ENCODE assay signal across 24 cellular contexts in genomic region chr20:58251348-58251978, GRCh38. TPM values are rescaled to one million over a fixed set of nuclear protein-coding genes. Genes with fewer than 3 reads are reported as not detected.
DNase-seq lines count a peak whose midpoint lies in the region; ATAC-seq, FAIRE-seq and TF ChIP-seq lines count a peak whose summit lies in the region.
"Had no signal": no experiment of that assay in that cellular context is flagged by ENCODE, and none has a peak within 500 bp of the region (broad histone marks: within the 10 kb centered on the region; RNA-seq: fewer than 3 reads in every experiment).

No MANE protein-coding gene starts in this region.

- peak overlapping the region; percentile 63 for H2BK120ac ChIP-seq in IMR-90 (ENCODE audit: low read depth, low read length)

- peaks cover 51% of the 10 kb centered on the region for H3K36me3 Mint-ChIP-seq in CD4-positive, alpha-beta T cell (ENCODE audit: low read depth)
- peaks cover 3 to 29% (median 25%) of the 10 kb centered on the region in 3 donors for H3K36me3 Mint-ChIP-seq in naive thymus-derived CD8-positive, alpha-beta T cell
- peaks cover 29% of the 10 kb centered on the region for H3K36me3 Mint-ChIP-seq in activated naive CD4-positive, alpha-beta T cell treated with anti-CD3 and anti-CD28 coated beads for 36 hours (ENCODE audit: low read depth)

- no peak overlapping the region for H3K14ac ChIP-seq in IMR-90 (replicated peaks; ENCODE audit: low read depth, low read length)

- no peak overlapping the region for H2AK9ac ChIP-seq in IMR-90 (replicated peaks; ENCODE audit: low read depth, low read length, poor library complexity)

- H3K4ac ChIP-seq in IMR-90 (ENCODE audit: low read depth, low read length): peak overlapping the region; percentile 9

- no peak overlapping the region for H3K56ac ChIP-seq in IMR-90 (ENCODE audit: extremely low read depth, insufficient read depth, low read length)

- H4K8ac ChIP-seq in IMR-90 (ENCODE audit: low read depth in 2 of 2, low read length in 2 of 2): peak overlapping the region in 1 of 2 experiments; percentile 38; a peak in 1 of 4 replicates

- no peak overlapping the region for H4K5ac ChIP-seq in IMR-90 (ENCODE audit: low read depth, low read length)

- TF ChIP-seq POLR2A in IMR-90 (IDR thresholded peaks at IDR 0.05; ENCODE audit: low read depth, low read length) (no peak), endothelial cell of umbilical vein (IDR thresholded peaks at IDR 0.05; ENCODE audit: low read depth, low read length) (no peak)

- dilution Hi-C loops in IMR-90 (cut with HindIII; ENCODE audit: low sequenced_read_pairs, unreplicated experiment): no loop called here
- dilution Hi-C loops in endothelial cell of umbilical vein (cut with MboI; ENCODE audit: extremely low pct_ligation_motif_present, low sequenced_read_pairs): no loop called here

- no peaks in the 10 kb centered on the region for H3K27me3 ChIP-seq in CD4-positive, alpha-beta T cell (ENCODE audit: control insufficient read depth, insufficient read depth, low read length)
- H3K27me3 ChIP-seq in IMR-90 (ENCODE audit: control insufficient read depth, insufficient read depth, low read length) (no peaks in the 10 kb centered on the region), endothelial cell of umbilical vein (ENCODE audit: control insufficient read depth in 2 of 2, insufficient read depth in 2 of 2, low read length in 2 of 2) (no peaks in the 10 kb centered on the region)
- H3K27me3 ChIP-seq: pancreas had no signal

- H3K79me2 ChIP-seq in endothelial cell of umbilical vein (ENCODE audit: control insufficient read depth, insufficient read depth, low read length): peaks cover 16% of the 10 kb centered on the region

- H2AK5ac ChIP-seq in IMR-90 (ENCODE audit: low read depth, low read length): peak overlapping the region; percentile 77

- TF ChIP-seq RAD21 in IMR-90 (IDR thresholded peaks at IDR 0.05; ENCODE audit: low read length): no peak

- POLR2A ChIA-PET in CD4-positive, alpha-beta T cell (lab: Charles Lee): no interaction called here
- POLR2A ChIA-PET in IMR-90 (lab: Charles Lee; ENCODE audit: unreplicated experiment): no interaction called here
- POLR2A ChIA-PET in endothelial cell of umbilical vein (lab: Charles Lee): no interaction called here
- POLR2A ChIA-PET in naive thymus-derived CD8-positive, alpha-beta T cell (lab: Charles Lee): no interaction called here

- TF ChIP-seq CTCF in CD4-positive, alpha-beta T cell (IDR thresholded peaks at IDR 0.05): no peak
- no peak for TF ChIP-seq CTCF in IMR-90 (conservative IDR thresholded peaks at IDR 0.05; ENCODE audit: low read depth, low read length)
- no peak for TF ChIP-seq CTCF in endothelial cell of umbilical vein (IDR thresholded peaks at IDR 0.05; ENCODE audit: extremely low read depth in 1 of 2, insufficient read depth in 1 of 2, low read depth in 1 of 2, low read length in 2 of 2)

- no peak overlapping the region for H3K27ac ChIP-seq in CD4-positive, alpha-beta T cell (ENCODE audit: low read depth, low read length)
- H3K27ac ChIP-seq in IMR-90 (ENCODE audit: insufficient read depth, low read length) (no peak overlapping the region), endothelial cell of umbilical vein (ENCODE audit: insufficient read depth, low read depth, low read length) (peak overlapping the region; percentile 73)
- H3K27ac ChIP-seq: pancreas had no signal

- CTCF ChIA-PET in CD4-positive, alpha-beta T cell (lab: Charles Lee): interaction anchor here (0.9 kb wide), 1 partner anchor 14 kb away, joined by 4 read pairs; no protein-coding TSS in a partner anchor
- CTCF ChIA-PET in IMR-90 (lab: Yijun Ruan, JAX): no interaction called here
- CTCF ChIA-PET in endothelial cell of umbilical vein (lab: Charles Lee): no interaction called here
- CTCF ChIA-PET in activated naive CD4-positive, alpha-beta T cell treated with anti-CD3 and anti-CD28 coated beads for 36 hours (lab: Charles Lee): interaction anchor here (1.4 kb wide), 1 partner anchor 14 kb away, joined by 4 read pairs; no protein-coding TSS in a partner anchor

- in situ Hi-C loops in IMR-90 (cut with MboI; ENCODE audit: low sequenced_read_pairs): no loop called here

- BruUV-seq in IMR-90 (replicated peaks; lab: Mats Ljungman, UMichigan) (no TSS peak), endothelial cell of umbilical vein (replicated peaks; lab: Mats Ljungman, UMichigan) (TSS peak; percentile 23)

- 100% methylated on average over 1 of the region's 8 CpGs; no CpG with 5 or more reads in 1 of the 2 experiments for WGBS in IMR-90 (ENCODE audit: extremely low coverage in 2 of 2, insufficient read length in 1 of 2), 2 experiments

- no peak overlapping the region for H3K27ac Mint-ChIP-seq in CD4-positive, alpha-beta T cell
- peak overlapping the region in 2 of 10 donors; percentile 14 to 73 for H3K27ac Mint-ChIP-seq in naive thymus-derived CD8-positive, alpha-beta T cell
- H3K27ac Mint-ChIP-seq in activated naive CD4-positive, alpha-beta T cell treated with anti-CD3 and anti-CD28 coated beads for 36 hours: no peak overlapping the region
- H3K27ac Mint-ChIP-seq: activated naive CD4-positive, alpha-beta T cell treated with anti-CD3 and anti-CD28 coated beads, Interleukin-2, amount 50 U/mL, for 24 hours; CD8-positive, alpha-beta T cell; natural killer cell; stimulated activated naive CD8-positive, alpha-beta T cell treated with anti-CD3 and anti-CD28 coated beads, Interleukin-15, Interleukin-2, amounts not matched to agents 100 ng/mL and 50 ng/mL, for 24 hours had no signal

- no peaks in the 10 kb centered on the region; the same call in 1 of the 2 replicates for H3K4me1 ChIP-seq in IMR-90 (ENCODE audit: control insufficient read depth, insufficient read depth, low read length)
- peaks cover 15% of the 10 kb centered on the region for H3K4me1 ChIP-seq in endothelial cell of umbilical vein (ENCODE audit: control insufficient read depth, extremely low read depth, insufficient read depth, low read length)
- H3K4me1 ChIP-seq: pancreas had no signal

- DNase-seq in CD4-positive, alpha-beta T cell: no peak
- DNase-seq in IMR-90 (no peak), endothelial cell of umbilical vein (ENCODE audit: low read depth, low spot score) (no peak), EL (no peak), A172 (ENCODE audit: low spot score) (no peak)
- DNase-seq in naive thymus-derived CD8-positive, alpha-beta T cell: no peak
- DNase-seq in activated naive CD4-positive, alpha-beta T cell treated with anti-CD3 and anti-CD28 coated beads for 36 hours: no peak
- DNase-seq: activated CD4-positive, alpha-beta T cell treated with anti-CD3 and anti-CD28 coated beads for 4 hours; activated T-cell treated with anti-CD3 and anti-CD28 coated beads, Interleukin-2, amount 50 U/mL, for 48 hours; caudate nucleus; CD8-positive, alpha-beta T cell; GDM1; natural killer cell; NCI-H2171; NCI-H510A treated with DMSO at 0.1 percent for 48 hours; pancreas; T-helper 2 cell had no signal

- peak overlapping the region; percentile 75 for H4K91ac ChIP-seq in IMR-90 (ENCODE audit: insufficient read depth, low read depth, low read length)

- peak overlapping the region; percentile 93; the same call in 1 of the 3 replicates for H2BK15ac ChIP-seq in IMR-90 (ENCODE audit: low read depth, low read length)

- H3K4me1 Mint-ChIP-seq in CD4-positive, alpha-beta T cell (ENCODE audit: low read depth): peaks cover 8% of the 10 kb centered on the region
- peaks cover 6 to 15% (median 10%) of the 10 kb centered on the region in 4 donors for H3K4me1 Mint-ChIP-seq in naive thymus-derived CD8-positive, alpha-beta T cell
- H3K4me1 Mint-ChIP-seq in activated naive CD4-positive, alpha-beta T cell treated with anti-CD3 and anti-CD28 coated beads for 36 hours (ENCODE audit: low read depth): peaks cover 33% of the 10 kb centered on the region

- H3K4me2 ChIP-seq in IMR-90 (ENCODE audit: low read depth, low read length): no peak overlapping the region
- peak overlapping the region; percentile 70 for H3K4me2 ChIP-seq in endothelial cell of umbilical vein (ENCODE audit: insufficient read depth, low read length)

- H4K20me1 ChIP-seq in IMR-90 (ENCODE audit: insufficient read depth, low read length): no peaks in the 10 kb centered on the region; the same call in 1 of the 2 replicates
- H4K20me1 ChIP-seq in endothelial cell of umbilical vein (replicated peaks; ENCODE audit: control insufficient read depth, extremely low read depth, insufficient read depth, low read length): no peaks in the 10 kb centered on the region

- no peaks in the 10 kb centered on the region for H3K27me3 Mint-ChIP-seq in CD4-positive, alpha-beta T cell
- H3K27me3 Mint-ChIP-seq in naive thymus-derived CD8-positive, alpha-beta T cell: no peaks in the 10 kb centered on the region
- no peaks in the 10 kb centered on the region for H3K27me3 Mint-ChIP-seq in activated naive CD4-positive, alpha-beta T cell treated with anti-CD3 and anti-CD28 coated beads for 36 hours (ENCODE audit: low read depth)
- H3K27me3 Mint-ChIP-seq: activated naive CD4-positive, alpha-beta T cell treated with anti-CD3 and anti-CD28 coated beads, Interleukin-2, amount 50 U/mL, for 24 hours; stimulated activated naive CD8-positive, alpha-beta T cell treated with anti-CD3 and anti-CD28 coated beads, Interleukin-15, Interleukin-2, amounts not matched to agents 100 ng/mL and 50 ng/mL, for 24 hours had no signal

- ATAC-seq in CD4-positive, alpha-beta T cell (ENCODE audit: poor library complexity): peak; percentile 39
- no peak for ATAC-seq in IMR-90 (ENCODE audit: low read depth)
- ATAC-seq in naive thymus-derived CD8-positive, alpha-beta T cell: peak; percentile 35 to 62
- no peak for ATAC-seq in HG03565 (IDR thresholded peaks at IDR 0.05; ENCODE audit: unreplicated experiment)
- ATAC-seq: CD8-positive, alpha-beta T cell; natural killer cell had no signal

- H2AFZ ChIP-seq in IMR-90 (replicated peaks; ENCODE audit: low read length, poor library complexity) (no peak overlapping the region), endothelial cell of umbilical vein (ENCODE audit: low read depth, low read length) (no peak overlapping the region)

- H3K9me3 Mint-ChIP-seq in CD4-positive, alpha-beta T cell: no peaks in the 10 kb centered on the region
- H3K9me3 Mint-ChIP-seq in naive thymus-derived CD8-positive, alpha-beta T cell: peaks cover 0 to 6% (median 0%) of the 10 kb centered on the region in 9 donors
- no peaks in the 10 kb centered on the region for H3K9me3 Mint-ChIP-seq in activated naive CD4-positive, alpha-beta T cell treated with anti-CD3 and anti-CD28 coated beads for 36 hours
- H3K9me3 Mint-ChIP-seq: activated naive CD4-positive, alpha-beta T cell treated with anti-CD3 and anti-CD28 coated beads, Interleukin-2, amount 50 U/mL, for 24 hours; CD8-positive, alpha-beta T cell; natural killer cell; stimulated activated naive CD8-positive, alpha-beta T cell treated with anti-CD3 and anti-CD28 coated beads, Interleukin-15, Interleukin-2, amounts not matched to agents 100 ng/mL and 50 ng/mL, for 24 hours had no signal

- peak overlapping the region; percentile 44; the same call in 1 of the 2 replicates for H2BK20ac ChIP-seq in IMR-90 (ENCODE audit: low read depth, low read length)

- intact Hi-C loops in CD4-positive, alpha-beta T cell (cut with DNase I, micrococcal nuclease): no loop called here
- intact Hi-C loops in IMR-90 (cut with micrococcal nuclease) (no loop called here), endothelial cell of umbilical vein (cut with micrococcal nuclease) (no loop called here)
- intact Hi-C loops in activated naive CD4-positive, alpha-beta T cell treated with anti-CD3 and anti-CD28 coated beads for 36 hours (cut with micrococcal nuclease): no loop called here

- H2BK5ac ChIP-seq in IMR-90 (ENCODE audit: low read depth, low read length, poor library complexity, severe bottlenecking): peak overlapping the region; percentile 83

- peaks cover 18 to 39% of the 10 kb centered on the region in 2 experiments for H3K79me1 ChIP-seq in IMR-90 (ENCODE audit: low read depth in 1 of 2, low read length in 2 of 2)

- H3K9me1 ChIP-seq in IMR-90 (ENCODE audit: insufficient read depth, low read length): peaks cover 11% of the 10 kb centered on the region; the same call in 1 of the 2 replicates
- no peaks in the 10 kb centered on the region for H3K9me1 ChIP-seq in endothelial cell of umbilical vein (replicated peaks; ENCODE audit: control insufficient read depth, extremely low read depth, insufficient read depth, low read length)

- no peak overlapping the region for H3K4me3 Mint-ChIP-seq in CD4-positive, alpha-beta T cell
- peak overlapping the region in 7 of 10 donors; percentile 8 to 59 (median 33) for H3K4me3 Mint-ChIP-seq in naive thymus-derived CD8-positive, alpha-beta T cell
- no peak overlapping the region for H3K4me3 Mint-ChIP-seq in activated naive CD4-positive, alpha-beta T cell treated with anti-CD3 and anti-CD28 coated beads for 36 hours
- H3K4me3 Mint-ChIP-seq: activated naive CD4-positive, alpha-beta T cell treated with anti-CD3 and anti-CD28 coated beads, Interleukin-2, amount 50 U/mL, for 24 hours; CD8-positive, alpha-beta T cell; natural killer cell; stimulated activated naive CD8-positive, alpha-beta T cell treated with anti-CD3 and anti-CD28 coated beads, Interleukin-15, Interleukin-2, amounts not matched to agents 100 ng/mL and 50 ng/mL, for 24 hours had no signal

- H3K36me3 ChIP-seq in IMR-90 (ENCODE audit: control insufficient read depth, insufficient read depth, low read length) (peaks cover 17% of the 10 kb centered on the region), endothelial cell of umbilical vein (ENCODE audit: control insufficient read depth in 2 of 2, extremely low read depth in 1 of 2, insufficient read depth in 2 of 2, low read length in 2 of 2) (peaks cover 9 to 15% of the 10 kb centered on the region in 2 experiments)

- H3K9ac ChIP-seq in IMR-90 (ENCODE audit: low read depth, low read length) (no peak overlapping the region), endothelial cell of umbilical vein (replicated peaks; ENCODE audit: extremely low read depth, insufficient read depth, low read length) (no peak overlapping the region)

- H3K9me3 ChIP-seq in CD4-positive, alpha-beta T cell (ENCODE audit: control insufficient read depth, low read length): no peaks in the 10 kb centered on the region
- H3K9me3 ChIP-seq in IMR-90 (ENCODE audit: control insufficient read depth, insufficient read depth, low read length): no peaks in the 10 kb centered on the region
- H3K9me3 ChIP-seq in endothelial cell of umbilical vein (replicated peaks; ENCODE audit: control insufficient read depth, insufficient read depth, low read length): no peaks in the 10 kb centered on the region
- H3K9me3 ChIP-seq: pancreas had no signal

- no peak overlapping the region for H3K4me3 ChIP-seq in IMR-90 (ENCODE audit: insufficient read depth, low read depth, low read length)
- no peak overlapping the region for H3K4me3 ChIP-seq in endothelial cell of umbilical vein (replicated peaks in 1 of 3; ENCODE audit: insufficient read depth in 1 of 3, low read depth in 1 of 3, low read length in 3 of 3)
- H3K4me3 ChIP-seq: pancreas had no signal

- FAIRE-seq in endothelial cell of umbilical vein (lab: Jason Lieb, UNC): no peak
- FAIRE-seq: pancreas had no signal

- H3K23ac ChIP-seq in IMR-90 (ENCODE audit: low read depth, low read length): no peak overlapping the region

- peak overlapping the region; percentile 44; the same call in 1 of the 2 replicates for H3K18ac ChIP-seq in IMR-90 (ENCODE audit: low read depth, low read length)

RNA-seq across cellular contexts. Expression of gene ANKRD60, which starts 23.0 kb away (rescaled TPM):
- total RNA-seq in CD4-positive, alpha-beta T cell: not detected
- total RNA-seq in IMR-90 (2012; rRNA removed) (not detected in 2 replicates), endothelial cell of umbilical vein (not detected in 2 replicates)
- polyA plus RNA-seq in IMR-90 (2012; rRNA removed) (not detected in 2 replicates), endothelial cell of umbilical vein (not detected in 2 replicates)
- polyA plus RNA-seq in IMR-90 (2012; cell fraction: cytosol; rRNA removed): not detected in 2 replicates
- not detected in 2 replicates for polyA plus RNA-seq in IMR-90 (2012; cell fraction: nucleus; rRNA removed; ENCODE audit: low replicate concordance)
- not detected in 2 replicates for polyA plus RNA-seq in endothelial cell of umbilical vein (2011; cell fraction: cytosol; rRNA removed)
- polyA plus RNA-seq in endothelial cell of umbilical vein (2011; cell fraction: nucleus; rRNA removed): not detected in 2 replicates
- not detected in 2 replicates for polyA plus RNA-seq in endothelial cell of umbilical vein (2012)
- not detected in 2 replicates for polyA minus RNA-seq in endothelial cell of umbilical vein
- not detected for polyA minus RNA-seq in endothelial cell of umbilical vein (2011; cell fraction: cytosol; rRNA and poly(A)+ RNA removed)
- polyA minus RNA-seq in endothelial cell of umbilical vein (2011; cell fraction: nucleus; rRNA and poly(A)+ RNA removed): not detected in 2 replicates
- total RNA-seq in naive thymus-derived CD8-positive, alpha-beta T cell: not detected
- polyA plus RNA-seq in naive thymus-derived CD8-positive, alpha-beta T cell: not detected
- total RNA-seq in A172 (2014; rRNA removed; shearing (Covaris generic)): not detected in 2 replicates
- not detected for total RNA-seq in activated naive CD4-positive, alpha-beta T cell treated with anti-CD3 and anti-CD28 coated beads for 36 hours
- total RNA-seq: CD8-positive, alpha-beta T cell; dermis blood vessel endothelial cell; mesenteric fat pad; natural killer cell; pancreas; SK-MEL-5 had no signal
- polyA plus RNA-seq: pancreas, thymus had no signal

RNA-seq across cellular contexts. Expression of gene RAB22A, which starts 58.1 kb away (rescaled TPM):
- 10 to 100 TPM; 16.5 to 17.2 TPM for total RNA-seq in CD4-positive, alpha-beta T cell
- total RNA-seq in IMR-90 (2012; rRNA removed): 8.2 and 16.1 TPM in 2 replicates
- polyA plus RNA-seq in IMR-90 (2012; rRNA removed): 7.9 and 8.4 TPM in 2 replicates
- 3.4 and 4.3 TPM in 2 replicates for polyA plus RNA-seq in IMR-90 (2012; cell fraction: cytosol; rRNA removed)
- polyA plus RNA-seq in IMR-90 (2012; cell fraction: nucleus; rRNA removed; ENCODE audit: low replicate concordance): 15.6 and 16.5 TPM in 2 replicates
- total RNA-seq in endothelial cell of umbilical vein: 15.7 and 16.3 TPM in 2 replicates
- polyA plus RNA-seq in endothelial cell of umbilical vein: 8.6 TPM in 2 replicates
- 6.5 and 6.8 TPM in 2 replicates for polyA plus RNA-seq in endothelial cell of umbilical vein (2011; cell fraction: cytosol; rRNA removed)
- 17.6 and 17.9 TPM in 2 replicates for polyA plus RNA-seq in endothelial cell of umbilical vein (2011; cell fraction: nucleus; rRNA removed)
- polyA plus RNA-seq in endothelial cell of umbilical vein (2012): 9.8 and 11.1 TPM in 2 replicates
- polyA minus RNA-seq in endothelial cell of umbilical vein: 29.3 and 37.9 TPM in 2 replicates
- 7.6 TPM for polyA minus RNA-seq in endothelial cell of umbilical vein (2011; cell fraction: cytosol; rRNA and poly(A)+ RNA removed)
- 29.8 and 31.7 TPM in 2 replicates for polyA minus RNA-seq in endothelial cell of umbilical vein (2011; cell fraction: nucleus; rRNA and poly(A)+ RNA removed)
- total RNA-seq in naive thymus-derived CD8-positive, alpha-beta T cell: 10 to 100 TPM; 22.4 to 23.3 TPM
- 10 to 100 TPM; 11.0 to 13.7 (median 12.3) TPM for polyA plus RNA-seq in naive thymus-derived CD8-positive, alpha-beta T cell
- 24.5 and 29.0 TPM in 2 replicates for total RNA-seq in A172 (2014; rRNA removed; shearing (Covaris generic))
- 1 to 10 TPM; 9.3 to 9.8 TPM for total RNA-seq in activated naive CD4-positive, alpha-beta T cell treated with anti-CD3 and anti-CD28 coated beads for 36 hours

Comparison
In these comparisons a context has a peak if more than half of its experiments do, and no peak if none do; other contexts are left out.
1. ATAC-seq: peak in CD4-positive, alpha-beta T cell (single experiment) and naive thymus-derived CD8-positive, alpha-beta T cell (2 of 2); none in IMR-90 (single experiment) and HG03565 (single experiment).
2. H3K4me3 Mint-ChIP-seq: peak in naive thymus-derived CD8-positive, alpha-beta T cell (7 of 10); none in CD4-positive, alpha-beta T cell (single experiment) and activated naive CD4-positive, alpha-beta T cell treated with anti-CD3 and anti-CD28 coated beads for 36 hours (single experiment).
3. CTCF ChIA-PET loops: an anchor here in CD4-positive, alpha-beta T cell (0.9 kb wide) and activated naive CD4-positive, alpha-beta T cell treated with anti-CD3 and anti-CD28 coated beads for 36 hours (1.4 kb wide); none called in IMR-90 and endothelial cell of umbilical vein.